8 cellular contexts compared by ENCODE assay signal in the genomic region with DNA sequence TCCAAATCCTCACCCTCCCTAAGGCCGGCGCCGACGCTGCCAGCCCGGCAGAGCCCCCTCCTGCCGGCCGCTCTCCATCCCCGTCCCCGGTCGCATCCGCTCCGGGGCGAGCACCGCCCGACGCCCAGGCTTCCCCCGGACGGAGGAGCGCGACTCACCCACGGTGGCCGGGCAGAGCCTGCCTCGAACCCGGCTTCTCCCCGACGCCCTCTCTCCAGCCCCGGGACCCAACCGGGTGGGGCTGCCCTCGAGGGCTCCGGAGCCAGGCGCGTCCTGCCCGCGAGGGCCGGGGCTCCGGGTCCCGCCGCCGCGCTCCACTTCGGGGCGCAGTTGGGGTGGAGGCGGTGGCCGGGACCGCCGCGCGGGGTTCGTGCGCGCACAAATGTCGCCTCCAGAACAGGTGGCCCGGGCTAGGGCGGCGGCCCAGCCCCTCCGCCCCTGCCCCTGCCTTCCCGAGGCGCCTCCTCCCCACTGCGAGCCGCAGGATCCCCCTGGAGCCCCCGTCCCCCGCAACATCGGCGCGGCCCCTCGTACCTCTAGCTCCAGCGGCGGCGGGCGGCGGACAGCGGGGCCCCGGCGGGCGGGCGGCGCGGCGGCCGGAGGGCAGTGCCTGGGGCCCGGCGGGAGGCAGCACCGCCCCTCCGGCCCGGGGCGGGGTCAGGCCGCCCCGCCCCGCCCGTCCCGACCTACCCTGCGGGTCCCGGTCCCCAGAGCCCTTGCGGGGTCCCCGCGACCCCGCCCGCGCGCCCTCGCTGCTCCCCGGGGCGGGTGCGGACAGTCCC. TPM values are rescaled to one million over a fixed set of nuclear protein-coding genes. Genes with fewer than 3 reads are reported as not detected.
DNase-seq lines count a peak whose midpoint lies in the region; ATAC-seq and TF ChIP-seq lines count a peak whose summit lies in the region.

A gene with protein sequence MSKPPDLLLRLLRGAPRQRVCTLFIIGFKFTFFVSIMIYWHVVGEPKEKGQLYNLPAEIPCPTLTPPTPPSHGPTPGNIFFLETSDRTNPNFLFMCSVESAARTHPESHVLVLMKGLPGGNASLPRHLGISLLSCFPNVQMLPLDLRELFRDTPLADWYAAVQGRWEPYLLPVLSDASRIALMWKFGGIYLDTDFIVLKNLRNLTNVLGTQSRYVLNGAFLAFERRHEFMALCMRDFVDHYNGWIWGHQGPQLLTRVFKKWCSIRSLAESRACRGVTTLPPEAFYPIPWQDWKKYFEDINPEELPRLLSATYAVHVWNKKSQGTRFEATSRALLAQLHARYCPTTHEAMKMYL (minus strand): TSS at position 608 of the 782 bp plus-strand sequence. CDS start 26,919 bp downstream, outside the sequence.

- H3K4me3 ChIP-seq in Peyer's patch = peak within 1 kb of the TSS; percentile 53 to 68 (median 68)
- H3K4me3 ChIP-seq in muscle layer of duodenum (ENCODE audit: low read depth in 1 of 2, low read length in 2 of 2) = peak within 1 kb of the TSS; percentile 64 to 82

- peaks cover 4% of the 10 kb centered on the region for H3K36me3 Mint-ChIP-seq in endothelial cell (ENCODE audit: low read depth, unreplicated experiment)

- H3K27me3 ChIP-seq in Peyer's patch (peaks cover 4 to 8% of the 10 kb centered on the region in 2 donors), muscle layer of duodenum (ENCODE audit: low read depth, low read length) (peaks cover 4% of the 10 kb centered on the region)

- peak; percentile 28 for ATAC-seq in GM18502 (IDR thresholded peaks at IDR 0.05; ENCODE audit: poor library complexity, unreplicated experiment)
- no peak for ATAC-seq in GM19351 (IDR thresholded peaks at IDR 0.05; ENCODE audit: unreplicated experiment)
- no peak for ATAC-seq in GM18870 (IDR thresholded peaks at IDR 0.05; ENCODE audit: unreplicated experiment)
- no peak for ATAC-seq in HG03457 (IDR thresholded peaks at IDR 0.05; ENCODE audit: unreplicated experiment)

- H3K27ac Mint-ChIP-seq in endothelial cell (ENCODE audit: unreplicated experiment) = no peak within 1 kb of the TSS

- TF ChIP-seq CTCF in Peyer's patch (IDR thresholded peaks at IDR 0.05) (no peak), endothelial cell (IDR thresholded peaks at IDR 0.05; ENCODE audit: unreplicated experiment) (no peak)

- H3K4me3 Mint-ChIP-seq in endothelial cell (ENCODE audit: unreplicated experiment) = peak within 1 kb of the TSS; percentile 85

- H3K4me1 ChIP-seq in Peyer's patch = peaks cover 0 to 20% (median 10%) of the 10 kb centered on the region in 4 donors
- peaks cover 0 to 25% of the 10 kb centered on the region in 2 donors for H3K4me1 ChIP-seq in muscle layer of duodenum (ENCODE audit: control insufficient read depth in 1 of 2, insufficient read depth in 2 of 2, low read length in 2 of 2)

- H3K27ac ChIP-seq in Peyer's patch (peak within 1 kb of the TSS; percentile 79 to 89 (median 82)), muscle layer of duodenum (ENCODE audit: low read length) (peak within 1 kb of the TSS; percentile 83)

- H3K4me1 Mint-ChIP-seq in endothelial cell (ENCODE audit: unreplicated experiment) = peaks cover 32% of the 10 kb centered on the region

- no peak for TF ChIP-seq POLR2A in Peyer's patch (IDR thresholded peaks at IDR 0.05)

- H3K27me3 Mint-ChIP-seq in endothelial cell (ENCODE audit: unreplicated experiment) = peaks cover 11% of the 10 kb centered on the region

- no peaks in the 10 kb centered on the region for H3K9me3 Mint-ChIP-seq in endothelial cell (ENCODE audit: unreplicated experiment)

- H3K9me3 ChIP-seq in Peyer's patch (no peaks in the 10 kb centered on the region), muscle layer of duodenum (ENCODE audit: control insufficient read depth in 1 of 2, low read length in 2 of 2) (no peaks in the 10 kb centered on the region)

- DNase-seq in Peyer's patch (no peak), endothelial cell (ENCODE audit: low spot score) (no peak), NOMO-1 (lab: John Stamatoyannopoulos, UW; ENCODE audit: unreplicated experiment in 2 of 2) (no peak)

- H3K36me3 ChIP-seq in Peyer's patch (no peaks in the 10 kb centered on the region), muscle layer of duodenum (ENCODE audit: control insufficient read depth in 1 of 2, insufficient read depth in 2 of 2, low read length in 2 of 2) (no peaks in the 10 kb centered on the region)

RNA-seq across cellular contexts. Expression of the gene that starts here (rescaled TPM):
- total RNA-seq in Peyer's patch (10 to 100 TPM in 2 of 4 donors, 1 to 10 TPM in 2; 6.2 to 17.3 (median 9.1) TPM), endothelial cell (ENCODE audit: unreplicated experiment) (5.3 TPM)
